In genomic region chr12:62751844-62752155, GRCh38 we compare ENCODE assay signal across 28 cellular contexts.
"Had no signal": no experiment of that assay in that cellular context is flagged by ENCODE, and none has a peak within 500 bp of the region (broad histone marks: within the 10 kb centered on the region; RNA-seq: fewer than 3 reads in every experiment).

No MANE protein-coding gene starts in this region.

- H3K27ac ChIP-seq: ascending aorta, SJSA1 had no signal

- H3K4me3 ChIP-seq: ascending aorta, SJSA1 had no signal

- H3K27ac Mint-ChIP-seq: activated CD4-positive, alpha-beta T cell treated with anti-CD3 and anti-CD28 coated beads for 36 hours; activated CD4-positive, alpha-beta T cell treated with anti-CD3 and anti-CD28 coated beads, Interleukin-2, amount 10 ng/mL, durations not matched to agents 7 days and 5 days; activated CD8-positive, alpha-beta T cell treated with anti-CD3 and anti-CD28 coated beads, Interleukin-2, amount 10 ng/mL, durations not matched to agents 7 days and 5 days; activated naive CD4-positive, alpha-beta T cell treated with anti-CD3 and anti-CD28 coated beads, Interleukin-2, amount 50 U/mL, for 24 hours; activated naive CD8-positive, alpha-beta T cell treated with anti-CD3 and anti-CD28 coated beads, Interleukin-2, amount 10 ng/mL, durations not matched to agents 7 days and 5 days; activated T-cell treated with anti-CD3 and anti-CD28 coated beads, Interleukin-2, amount 50 U/mL, for 24 hours; activated T-helper 2 cell treated with anti-CD3 and anti-CD28 coated beads, Interferon-gamma antibody, Interleukin-2, Interleukin-4, amounts not matched to agents 10 μg/mL and 5 μg/mL and 100 μg/mL, durations not matched to agents 14 hours and 24 hours and 36 hours; T-helper 1 cell treated with Interleukin-12 subunit alpha and Interleukin-12 subunit beta and Interleukin-4 antibody, amounts not matched to agents 30 μg/mL and 1 μg/mL, for 36 hours; T-helper 2 cell treated with Interferon-gamma antibody and Interleukin-4, amounts not matched to agents 5 μg/mL and 100 μg/mL, for 36 hours had no signal

- H3K9me3 Mint-ChIP-seq: activated CD4-positive, alpha-beta T cell treated with anti-CD3 and anti-CD28 coated beads, Interleukin-2, amount 10 ng/mL, durations not matched to agents 7 days and 5 days; activated naive CD4-positive, alpha-beta T cell treated with anti-CD3 and anti-CD28 coated beads, Interleukin-2, amount 50 U/mL, for 24 hours; activated naive CD8-positive, alpha-beta T cell treated with anti-CD3 and anti-CD28 coated beads, Interleukin-2, amount 10 ng/mL, durations not matched to agents 7 days and 5 days; activated T-cell treated with anti-CD3 and anti-CD28 coated beads, Interleukin-2, amount 50 U/mL, for 24 hours; activated T-helper 2 cell treated with anti-CD3 and anti-CD28 coated beads, Interferon-gamma antibody, Interleukin-2, Interleukin-4, amounts not matched to agents 10 μg/mL and 5 μg/mL and 100 μg/mL, durations not matched to agents 14 hours and 24 hours and 36 hours; T-helper 1 cell treated with Interleukin-12 subunit alpha and Interleukin-12 subunit beta and Interleukin-4 antibody, amounts not matched to agents 30 μg/mL and 1 μg/mL, for 36 hours; T-helper 2 cell treated with Interferon-gamma antibody and Interleukin-4, amounts not matched to agents 5 μg/mL and 100 μg/mL, for 36 hours had no signal

- H3K36me3 Mint-ChIP-seq: activated naive CD4-positive, alpha-beta T cell treated with anti-CD3 and anti-CD28 coated beads, Interleukin-2, amount 50 U/mL, for 24 hours; activated naive CD8-positive, alpha-beta T cell treated with anti-CD3 and anti-CD28 coated beads, Interleukin-2, amount 10 ng/mL, durations not matched to agents 7 days and 5 days had no signal

- H3K4me3 Mint-ChIP-seq: activated CD4-positive, alpha-beta T cell treated with anti-CD3 and anti-CD28 coated beads for 36 hours; activated CD4-positive, alpha-beta T cell treated with anti-CD3 and anti-CD28 coated beads, Interleukin-2, amount 10 ng/mL, durations not matched to agents 7 days and 5 days; activated CD8-positive, alpha-beta T cell treated with anti-CD3 and anti-CD28 coated beads, Interleukin-2, amount 10 ng/mL, durations not matched to agents 7 days and 5 days; activated naive CD4-positive, alpha-beta T cell treated with anti-CD3 and anti-CD28 coated beads, Interleukin-2, amount 50 U/mL, for 24 hours; activated naive CD8-positive, alpha-beta T cell treated with anti-CD3 and anti-CD28 coated beads, Interleukin-2, amount 10 ng/mL, durations not matched to agents 7 days and 5 days; activated T-cell treated with anti-CD3 and anti-CD28 coated beads, Interleukin-2, amount 50 U/mL, for 24 hours; T-helper 1 cell treated with Interleukin-12 subunit alpha and Interleukin-12 subunit beta and Interleukin-4 antibody, amounts not matched to agents 30 μg/mL and 1 μg/mL, for 36 hours; T-helper 2 cell treated with Interferon-gamma antibody and Interleukin-4, amounts not matched to agents 5 μg/mL and 100 μg/mL, for 36 hours had no signal

- DNase-seq: activated CD4-positive, alpha-beta T cell treated with anti-CD3 and anti-CD28 coated beads for 36 hours; activated CD4-positive, alpha-beta T cell treated with anti-CD3 and anti-CD28 coated beads, Interleukin-2, amount 10 ng/mL, durations not matched to agents 7 days and 5 days; activated CD4-positive, alpha-beta T cell treated with anti-CD3 and anti-CD28 coated beads, Interleukin-2, amount 50 U/mL, for 48 hours; activated CD8-positive, alpha-beta T cell treated with anti-CD3 and anti-CD28 coated beads, Interleukin-2, amount 10 ng/mL, durations not matched to agents 7 days and 5 days; activated gamma-delta T cell; activated naive CD4-positive, alpha-beta T cell treated with Interleukin-2 at 50 U/mL for 16 hours; activated naive CD8-positive, alpha-beta T cell treated with anti-CD3 and anti-CD28 coated beads, Interleukin-2, amount 10 ng/mL, durations not matched to agents 7 days and 5 days; activated T-cell treated with anti-CD3 and anti-CD28 coated beads, Interleukin-2, amount 50 U/mL, for 24 hours; amygdala; NCI-H1092 treated with DMSO at 0.1 percent for 48 hours; NCI-H1417; NCI-H146; NCI-H187; NCI-H2029 treated with DMSO at 0.1 percent for 48 hours; NCI-H2107; NCI-H345; NCI-H524 treated with DMSO at 0.1 percent for 48 hours; NK-92 treated with Interleukin-12 subunit alpha and Interleukin-12 subunit beta, amount 100 ng/mL, for 24 hours; SHP77 treated with DMSO at 0.1 percent for 48 hours; SK-N-SH had no signal

- H3K27me3 ChIP-seq: ascending aorta, SJSA1 had no signal

- H3K4me1 Mint-ChIP-seq: activated CD4-positive, alpha-beta T cell treated with anti-CD3 and anti-CD28 coated beads for 36 hours; activated CD4-positive, alpha-beta T cell treated with anti-CD3 and anti-CD28 coated beads, Interleukin-2, amount 10 ng/mL, durations not matched to agents 7 days and 5 days; activated naive CD4-positive, alpha-beta T cell treated with anti-CD3 and anti-CD28 coated beads, Interleukin-2, amount 50 U/mL, for 24 hours; activated naive CD8-positive, alpha-beta T cell treated with anti-CD3 and anti-CD28 coated beads, Interleukin-2, amount 10 ng/mL, durations not matched to agents 7 days and 5 days had no signal

- H3K36me3 ChIP-seq: ascending aorta had no signal

- H3K9me3 ChIP-seq: ascending aorta, SJSA1, SK-N-SH had no signal

- H3K4me2 ChIP-seq: SK-N-SH had no signal

- H3K9me2 ChIP-seq: SK-N-SH had no signal

- ATAC-seq: activated CD4-positive, alpha-beta T cell treated with anti-CD3 and anti-CD28 coated beads for 36 hours; activated CD4-positive, CD25-positive, alpha-beta regulatory T cell treated with anti-CD3 and anti-CD28 coated beads, Interleukin-2, amount 50 U/mL, for 24 hours; activated CD8-positive, alpha-beta T cell treated with anti-CD3 and anti-CD28 coated beads, Interleukin-2, amount 10 ng/mL, durations not matched to agents 7 days and 5 days; Panc1 had no signal
